ENCODE assay signal across 10 cellular contexts in the genomic region with DNA sequence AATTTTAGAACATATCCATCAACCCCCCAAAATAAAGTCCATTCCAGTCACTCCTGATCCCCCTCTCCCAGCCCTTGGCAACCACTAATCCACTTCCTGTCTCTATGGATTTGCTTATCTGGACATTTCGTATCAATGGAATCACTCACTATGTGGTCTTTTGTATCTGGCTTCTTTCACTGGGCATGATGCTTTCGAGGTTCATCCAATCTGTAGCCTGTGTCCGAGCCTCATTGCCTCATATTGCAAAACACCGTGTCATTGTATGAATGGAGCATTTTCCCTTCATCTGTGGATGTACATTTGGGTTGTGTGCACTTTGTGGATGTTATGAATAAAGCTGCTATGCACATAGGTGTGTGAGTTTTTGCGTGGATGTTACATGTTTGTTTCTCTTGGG. TPM values are rescaled to one million over a fixed set of nuclear protein-coding genes. Genes with fewer than 3 reads are reported as not detected.
DNase-seq lines count a peak whose midpoint lies in the region; ATAC-seq and TF ChIP-seq lines count a peak whose summit lies in the region.
"Had no signal": no experiment of that assay in that cellular context is flagged by ENCODE, and none has a peak within 500 bp of the region (broad histone marks: within the 10 kb centered on the region; RNA-seq: fewer than 3 reads in every experiment).

No MANE protein-coding gene starts in this region.

- H3K4me1 Mint-ChIP-seq in T-helper 2 cell treated with Interferon-gamma antibody and Interleukin-4, amounts not matched to agents 5 μg/mL and 100 μg/mL, for 36 hours (ENCODE audit: low read depth) = peaks cover 34% of the 10 kb centered on the region
- H3K4me1 Mint-ChIP-seq in brain (peaks cover 54% of the 10 kb centered on the region), neural progenitor cell (peaks cover 41% of the 10 kb centered on the region)

- H3K9me3 ChIP-seq in neural progenitor cell (ENCODE audit: low read depth) (no peaks in the 10 kb centered on the region), neuronal stem cell (replicated peaks in 1 of 2; ENCODE audit: control insufficient read depth in 2 of 2, insufficient read depth in 1 of 2, low read depth in 1 of 2, low read length in 2 of 2) (peaks cover 0 to 2% of the 10 kb centered on the region in 2 donors)

- H4K8ac ChIP-seq in neuronal stem cell (ENCODE audit: low read depth, low read length) = no peak overlapping the region

- H2AFZ ChIP-seq in neural progenitor cell (replicated peaks) = no peak overlapping the region
- H2AFZ ChIP-seq in neuronal stem cell (ENCODE audit: low read length) = no peak overlapping the region

- H3K27ac ChIP-seq in neural progenitor cell = no peak overlapping the region
- no peak overlapping the region for H3K27ac ChIP-seq in neuronal stem cell (replicated peaks; ENCODE audit: low read length)

- H3K4ac ChIP-seq in neuronal stem cell (ENCODE audit: low read length) = no peak overlapping the region

- H3K4me3 ChIP-seq in NB4 (ENCODE audit: low read depth, low read length) = no peak overlapping the region
- H3K4me3 ChIP-seq in neural progenitor cell = no peak overlapping the region
- H3K4me3 ChIP-seq in neuronal stem cell (ENCODE audit: low read length in 2 of 2) = no peak overlapping the region

- peak overlapping the region; percentile 58 for H3K27ac Mint-ChIP-seq in T-helper 2 cell treated with Interferon-gamma antibody and Interleukin-4, amounts not matched to agents 5 μg/mL and 100 μg/mL, for 36 hours
- H3K27ac Mint-ChIP-seq in brain (peak overlapping the region; percentile 3 to 99 (median 78)), neural progenitor cell (peak overlapping the region; percentile 48)

- H3K27me3 ChIP-seq in neural progenitor cell (no peaks in the 10 kb centered on the region), neuronal stem cell (ENCODE audit: control insufficient read depth in 3 of 3, insufficient read depth in 3 of 3, low read depth in 1 of 3, low read length in 3 of 3) (no peaks in the 10 kb centered on the region)

- no peak overlapping the region for H3K18ac ChIP-seq in neuronal stem cell (ENCODE audit: low read length)

- no peak overlapping the region for H2BK5ac ChIP-seq in neuronal stem cell (ENCODE audit: low read length)

- TF ChIP-seq CTCF in NB4 (IDR thresholded peaks at IDR 0.05; ENCODE audit: low read depth, low read length) (no peak), brain (conservative IDR thresholded peaks at IDR 0.05) (no peak), neural progenitor cell (IDR thresholded peaks at IDR 0.05) (no peak)

- peak overlapping the region; percentile 53 for H3K4me3 Mint-ChIP-seq in T-helper 2 cell treated with Interferon-gamma antibody and Interleukin-4, amounts not matched to agents 5 μg/mL and 100 μg/mL, for 36 hours
- peak overlapping the region; percentile 64 to 98 (median 90) for H3K4me3 Mint-ChIP-seq in brain
- H3K4me3 Mint-ChIP-seq in neural progenitor cell = peak overlapping the region; percentile 94

- no peak overlapping the region for H3K4me2 ChIP-seq in neural progenitor cell
- H3K4me2 ChIP-seq in neuronal stem cell (ENCODE audit: insufficient read depth, low read length, poor library complexity, severe bottlenecking) = no peak overlapping the region

- H3K9ac ChIP-seq in neural progenitor cell (no peak overlapping the region), neuronal stem cell (ENCODE audit: low read depth, low read length, poor library complexity) (no peak overlapping the region)

- WGBS in neuronal stem cell (ENCODE audit: extremely low coverage in 2 of 2, insufficient read length in 2 of 2, insufficient replicate concordance in 1 of 2), 2 donors = no CpG with 5 or more reads among the region's 5 CpGs

- no peaks in the 10 kb centered on the region for H3K36me3 ChIP-seq in neural progenitor cell
- peaks cover 12 to 20% of the 10 kb centered on the region in 2 donors for H3K36me3 ChIP-seq in neuronal stem cell (replicated peaks in 1 of 2; ENCODE audit: control insufficient read depth in 2 of 2, insufficient read depth in 2 of 2, low read length in 2 of 2)

- H3K79me1 ChIP-seq in neuronal stem cell (ENCODE audit: low read depth, low read length) = peaks cover 29% of the 10 kb centered on the region

- TF ChIP-seq POLR2A in NB4 (IDR thresholded peaks at IDR 0.05; ENCODE audit: extremely low read depth, insufficient read length) = no peak

- ATAC-seq in HG02973 (IDR thresholded peaks at IDR 0.05; ENCODE audit: unreplicated experiment) = no peak

- peaks cover 25% of the 10 kb centered on the region for H3K36me3 Mint-ChIP-seq in T-helper 2 cell treated with Interferon-gamma antibody and Interleukin-4, amounts not matched to agents 5 μg/mL and 100 μg/mL, for 36 hours (ENCODE audit: low read depth)
- H3K36me3 Mint-ChIP-seq in brain = peaks cover 12% of the 10 kb centered on the region
- peaks cover 6% of the 10 kb centered on the region for H3K36me3 Mint-ChIP-seq in neural progenitor cell

- peaks cover 32% of the 10 kb centered on the region for H4K20me1 ChIP-seq in neural progenitor cell (ENCODE audit: low read depth)

- H3K23ac ChIP-seq in neuronal stem cell (ENCODE audit: low read depth, low read length, poor library complexity) = no peak overlapping the region

- no peak overlapping the region for H2AK5ac ChIP-seq in neuronal stem cell (ENCODE audit: low read depth, low read length)

- H2BK15ac ChIP-seq in neuronal stem cell (ENCODE audit: low read length) = no peak overlapping the region

- peaks cover 8% of the 10 kb centered on the region for H3F3A ChIP-seq in neural progenitor cell (ENCODE audit: low read depth)

- no peak overlapping the region for H2BK12ac ChIP-seq in neuronal stem cell (ENCODE audit: low read length)

- H2BK120ac ChIP-seq in neuronal stem cell (ENCODE audit: low read depth, low read length) = no peak overlapping the region

- DNase-seq in T-helper 2 cell treated with Interferon-gamma antibody and Interleukin-4, amounts not matched to agents 5 μg/mL and 100 μg/mL, for 36 hours (ENCODE audit: low spot score) = no peak
- no peak for DNase-seq in T-helper 2 cell
- DNase-seq in NB4 (ENCODE audit: low read depth) = peak; percentile 21
- no peak for DNase-seq in neural progenitor cell (ENCODE audit: low spot score)
- DNase-seq in neuronal stem cell (ENCODE audit: low spot score) = no peak
- DNase-seq in NCI-H510A treated with DMSO at 0.1 percent for 48 hours (lab: John Stamatoyannopoulos, UW) = no peak
- DNase-seq: anterior cingulate cortex, NCI-H510A had no signal

- peaks cover 40% of the 10 kb centered on the region for H3K79me2 ChIP-seq in neural progenitor cell (ENCODE audit: low read depth)

- no peaks in the 10 kb centered on the region for H3K27me3 Mint-ChIP-seq in T-helper 2 cell treated with Interferon-gamma antibody and Interleukin-4, amounts not matched to agents 5 μg/mL and 100 μg/mL, for 36 hours (ENCODE audit: low read depth)
- H3K27me3 Mint-ChIP-seq in brain (peaks cover 13% of the 10 kb centered on the region), neural progenitor cell (ENCODE audit: insufficient read depth, low read depth) (peaks cover 8% of the 10 kb centered on the region)

- H3K14ac ChIP-seq in neuronal stem cell (ENCODE audit: low read length) = no peak overlapping the region

- no peaks in the 10 kb centered on the region for H3K9me3 Mint-ChIP-seq in T-helper 2 cell treated with Interferon-gamma antibody and Interleukin-4, amounts not matched to agents 5 μg/mL and 100 μg/mL, for 36 hours
- H3K9me3 Mint-ChIP-seq in brain (peaks cover 0 to 4% (median 0%) of the 10 kb centered on the region in 5 experiments), neural progenitor cell (no peaks in the 10 kb centered on the region)

- no peak overlapping the region for H4K91ac ChIP-seq in neuronal stem cell (ENCODE audit: low read depth, low read length, poor library complexity)

- H3K4me1 ChIP-seq in neural progenitor cell = peaks cover 13% of the 10 kb centered on the region
- peaks cover 9 to 14% of the 10 kb centered on the region in 2 donors for H3K4me1 ChIP-seq in neuronal stem cell (ENCODE audit: control insufficient read depth in 2 of 2, insufficient read depth in 1 of 2, low read depth in 1 of 2, low read length in 2 of 2)

RNA-seq across cellular contexts. Expression of gene FZR1, which starts 1.4 kb away (rescaled TPM):
- 85.0 TPM for polyA plus RNA-seq in brain (ENCODE audit: insufficient read depth, low read depth, low replicate concordance)
- 16.4 and 56.1 TPM in 2 replicates for total RNA-seq in neural progenitor cell (ENCODE audit: low replicate concordance)
- 41.4 TPM for polyA plus RNA-seq in neuronal stem cell (2013, experiment 1 of 2)
- 37.0 TPM for polyA plus RNA-seq in neuronal stem cell (2013, experiment 2 of 2)

RNA-seq across cellular contexts. Expression of gene DOHH, which starts 4.2 kb away (rescaled TPM):
- polyA plus RNA-seq in brain (ENCODE audit: insufficient read depth, low read depth, low replicate concordance) = 30.0 TPM
- 0.69 and 12.1 TPM in 2 replicates for total RNA-seq in neural progenitor cell (ENCODE audit: low replicate concordance)
- 3.9 TPM for polyA plus RNA-seq in neuronal stem cell (2013, experiment 1 of 2)
- 3.7 TPM for polyA plus RNA-seq in neuronal stem cell (2013, experiment 2 of 2)

RNA-seq across cellular contexts. Expression of gene SMIM44, which starts 21.5 kb away (rescaled TPM):
- not detected for polyA plus RNA-seq in brain (ENCODE audit: insufficient read depth, low read depth, low replicate concordance)
- total RNA-seq in neural progenitor cell (ENCODE audit: low replicate concordance) = not detected in 2 replicates
- polyA plus RNA-seq in neuronal stem cell (2013, experiment 1 of 2) = not detected
- polyA plus RNA-seq in neuronal stem cell (2013, experiment 2 of 2) = not detected

RNA-seq across cellular contexts. Expression of gene SMIM24, which starts 24.4 kb away (rescaled TPM):
- polyA plus RNA-seq in brain (ENCODE audit: insufficient read depth, low read depth, low replicate concordance) = 8.0 TPM
- total RNA-seq in neural progenitor cell (ENCODE audit: low replicate concordance) = 0.81 and 1.7 TPM in 2 replicates
- polyA plus RNA-seq in neuronal stem cell (2013, experiment 1 of 2) = 1.5 TPM
- 1.3 TPM for polyA plus RNA-seq in neuronal stem cell (2013, experiment 2 of 2)

RNA-seq across cellular contexts. Expression of gene TEKTIP1, which starts 34.3 kb away (rescaled TPM):
- 1.9 TPM for polyA plus RNA-seq in brain (ENCODE audit: insufficient read depth, low read depth, low replicate concordance)
- total RNA-seq in neural progenitor cell (ENCODE audit: low replicate concordance) = not detected in 2 replicates
- polyA plus RNA-seq in neuronal stem cell (2013, experiment 1 of 2) = 0.07 TPM
- polyA plus RNA-seq in neuronal stem cell (2013, experiment 2 of 2) = 0.07 TPM
